1 cellular context compared by ENCODE assay signal in genomic region chr20:41453006-41453950, GRCh38.
A peak's percentile ranks its signal among the peaks of the same experiment; 100 is the strongest.
TF ChIP-seq lines count a peak whose summit lies in the region.

No MANE protein-coding gene starts in this region.

TF ChIP-seq in HepG2, 621 proteins besides CTCF, POLR2A, EP300 and RAD21 (continued from another document):
- TF ChIP-seq CEBPG (CRISPR knock-in tag; IDR thresholded peaks at IDR 0.05), result 0 out of 2 replicates have a peak, but pooled peaks have one; percentile 16
- no peak for TF ChIP-seq RORA (CRISPR knock-in tag; IDR thresholded peaks at IDR 0.05)
- TF ChIP-seq THYN1 (CRISPR knock-in tag; IDR thresholded peaks at IDR 0.05; ENCODE audit: borderline replicate concordance, low read depth), result no peak
- TF ChIP-seq ZNF446 (CRISPR knock-in tag; IDR thresholded peaks at IDR 0.05), result no peak
- no peak for TF ChIP-seq ONECUT2 (CRISPR knock-in tag; IDR thresholded peaks at IDR 0.05)
- TF ChIP-seq CEBPB (IDR thresholded peaks at IDR 0.05; ENCODE audit: borderline replicate concordance, low read depth, low read length), result peak; percentile 90
- TF ChIP-seq RBM22 (optimal IDR thresholded peaks at IDR 0.05; ENCODE audit: low read length), result peak; percentile 42
- no peak for TF ChIP-seq FOXC1 (CRISPR knock-in tag; IDR thresholded peaks at IDR 0.05; ENCODE audit: borderline replicate concordance)
